In the genomic region with DNA sequence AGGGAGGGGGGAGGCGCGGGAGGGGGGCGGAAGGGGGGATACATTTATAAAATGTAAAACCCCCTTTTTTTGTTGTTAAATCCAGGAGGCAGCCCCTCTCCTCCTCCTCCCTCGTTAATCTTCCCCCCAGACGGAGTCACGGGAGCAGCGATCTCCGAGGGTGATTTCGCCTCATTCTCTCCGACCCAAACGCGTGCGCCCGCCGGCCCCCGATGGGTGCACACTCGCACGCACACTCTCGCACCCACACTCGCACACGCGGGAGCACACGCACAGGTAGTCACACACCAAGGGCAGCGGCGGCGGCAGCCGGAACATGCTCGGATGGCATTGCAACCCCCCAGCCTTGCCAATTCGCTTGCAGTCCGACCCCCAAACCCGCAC, we compare ENCODE assay signal across 8 cellular contexts. TPM values are rescaled to one million over a fixed set of nuclear protein-coding genes. Genes with fewer than 3 reads are reported as not detected.
DNase-seq lines count a peak whose midpoint lies in the region; ATAC-seq and TF ChIP-seq lines count a peak whose summit lies in the region.

No MANE protein-coding gene starts in this region.

- H3K27ac ChIP-seq in HUES64 (ENCODE audit: low read depth, low read length) (peak overlapping the region; percentile 99), lower lobe of right lung (peak overlapping the region; percentile 99)

- H3K36me3 ChIP-seq in HUES64 (ENCODE audit: insufficient read depth, low read length) (peaks cover 5% of the 10 kb centered on the region; the same call in 1 of the 2 replicates), lower lobe of right lung (no peaks in the 10 kb centered on the region)

- H3K9me3 ChIP-seq in HUES64 (ENCODE audit: insufficient read depth, low read depth, low read length) (no peaks in the 10 kb centered on the region), lower lobe of right lung (no peaks in the 10 kb centered on the region)

- WGBS in HUES64 = 0% methylated on average over 28 of the region's 31 CpGs

- peak; percentile 68 for DNase-seq in Ammon's horn (ENCODE audit: low spot score)
- DNase-seq in central memory CD4-positive, alpha-beta T cell = peak; percentile 53
- DNase-seq in lower lobe of right lung = peak; percentile 73
- peak; percentile 51 for DNase-seq in stimulated activated CD8-positive, alpha-beta memory T cell treated with anti-CD3 and anti-CD28 coated beads, Interleukin-12 subunit alpha, Interleukin-12 subunit beta, amount 100 ng/mL, for 4 hours (ENCODE audit: low read depth)

- H3K4me1 ChIP-seq in HUES64 (ENCODE audit: insufficient read depth, low read length) (peaks cover 44% of the 10 kb centered on the region), lower lobe of right lung (peaks cover 31% of the 10 kb centered on the region)

- H3K4me3 ChIP-seq in HUES64 (ENCODE audit: low read length) (peak overlapping the region; percentile 100), WI38 (ENCODE audit: low read depth, low read length) (peak overlapping the region; percentile 89), lower lobe of right lung (peak overlapping the region; percentile 96)

- H3K27me3 ChIP-seq in HUES64 (ENCODE audit: insufficient read depth, low read length) (peaks cover 36% of the 10 kb centered on the region), lower lobe of right lung (ENCODE audit: low read depth) (no peaks in the 10 kb centered on the region)

- ATAC-seq in lower lobe of right lung (no peak), HG03139 (IDR thresholded peaks at IDR 0.05; ENCODE audit: unreplicated experiment) (no peak), GM19328 (IDR thresholded peaks at IDR 0.05; ENCODE audit: unreplicated experiment) (no peak)

- intact Hi-C loops in lower lobe of right lung (cut with DNase I) = no loop called here

- peak overlapping the region; percentile 97 for H3K9ac ChIP-seq in HUES64 (ENCODE audit: low read depth, low read length)

- TF ChIP-seq CTCF in WI38 (IDR thresholded peaks at IDR 0.05; ENCODE audit: low read depth, low read length) (no peak), lower lobe of right lung (IDR thresholded peaks at IDR 0.05) (no peak)

RNA-seq across cellular contexts. Expression of gene ANP32A, which starts 0.5 kb away (rescaled TPM):
- 281 TPM for polyA plus RNA-seq in HUES64 (2013, experiment 1 of 2)
- 272 TPM for polyA plus RNA-seq in HUES64 (2013, experiment 2 of 2)
- total RNA-seq in lower lobe of right lung = 129 TPM
